ENCODE assay signal across 21 cellular contexts in genomic region chr7:19648791-19649190, GRCh38.
DNase-seq lines count a peak whose midpoint lies in the region; ATAC-seq and TF ChIP-seq lines count a peak whose summit lies in the region.
"Had no signal": no experiment of that assay in that cellular context is flagged by ENCODE, and none has a peak within 500 bp of the region (broad histone marks: within the 10 kb centered on the region; RNA-seq: fewer than 3 reads in every experiment).

No MANE protein-coding gene starts in this region.

- no peaks in the 10 kb centered on the region for H3K4me1 ChIP-seq in mesenchymal stem cell (ENCODE audit: control insufficient read depth, insufficient read depth, low read depth, low read length)
- H3K4me1 ChIP-seq: BLaER1 treated with 17β-estradiol and CSF1 and Interleukin-3, amounts not matched to agents 10 nM and 100 nM had no signal

- no peaks in the 10 kb centered on the region for H3K79me1 ChIP-seq in mesenchymal stem cell (replicated peaks; ENCODE audit: low read length, poor library complexity, severe bottlenecking)

- intact Hi-C loops in natural killer cell (cut with micrococcal nuclease): no loop called here

- no peak overlapping the region for H2BK120ac ChIP-seq in mesenchymal stem cell (ENCODE audit: low read depth, low read length)

- DNase-seq in EL: peak; percentile 19
- peak; percentile 14 for DNase-seq in M059J (ENCODE audit: low read depth)
- DNase-seq in epithelial cell of esophagus (ENCODE audit: low read depth): peak; percentile 13
- DNase-seq in mesenchymal stem cell: no peak
- no peak for DNase-seq in osteocyte (ENCODE audit: extremely low spot score, unreplicated experiment)
- no peak for DNase-seq in COR-L47 (lab: John Stamatoyannopoulos, UW)
- DNase-seq in natural killer cell: no peak
- DNase-seq: Calu3; CD4-positive, alpha-beta memory T cell; DMS153; GDM1; MG63; NCI-H1417 treated with DMSO at 0.1 percent for 48 hours; NCI-H187; NCI-H446 treated with DMSO at 0.1 percent for 48 hours; NCI-H526 treated with DMSO at 0.1 percent for 48 hours; Right ventricle myocardium superior; SK-N-SH; T-cell had no signal

- H3K27me3 ChIP-seq in mesenchymal stem cell (ENCODE audit: control insufficient read depth in 1 of 2, insufficient read depth in 1 of 2, low read length in 2 of 2): no peaks in the 10 kb centered on the region
- H3K27me3 ChIP-seq: BLaER1 treated with 17β-estradiol and CSF1 and Interleukin-3, amounts not matched to agents 10 nM and 100 nM had no signal

- H2BK15ac ChIP-seq in mesenchymal stem cell (ENCODE audit: low read depth, poor library complexity, severe bottlenecking): no peak overlapping the region

- peaks cover 17% of the 10 kb centered on the region for H3K9me3 ChIP-seq in mesenchymal stem cell (ENCODE audit: control insufficient read depth, low read length)
- H3K9me3 ChIP-seq: MG63, SK-N-SH had no signal

- no peak for TF ChIP-seq CTCF in epithelial cell of esophagus (IDR thresholded peaks at IDR 0.05; ENCODE audit: insufficient read depth, low read depth, low read length, missing control alignments)
- TF ChIP-seq CTCF in osteocyte (IDR thresholded peaks at IDR 0.05): no peak
- no peak for TF ChIP-seq CTCF in natural killer cell (IDR thresholded peaks at IDR 0.05)

- H3K4me1 Mint-ChIP-seq in osteocyte (ENCODE audit: unreplicated experiment) (no peaks in the 10 kb centered on the region), natural killer cell (no peaks in the 10 kb centered on the region)
- H3K4me1 Mint-ChIP-seq: CD4-positive, alpha-beta memory T cell; IgD-negative memory B cell; T-cell had no signal

- H3K4me2 ChIP-seq in mesenchymal stem cell (ENCODE audit: low read length, poor library complexity, severe bottlenecking): no peak overlapping the region
- H3K4me2 ChIP-seq: BLaER1 treated with 17β-estradiol and CSF1 and Interleukin-3, amounts not matched to agents 10 nM and 100 nM; SK-N-SH had no signal

- H2BK12ac ChIP-seq in mesenchymal stem cell (ENCODE audit: low read length in 2 of 2): no peak overlapping the region

- ATAC-seq in natural killer cell: no peak
- ATAC-seq: T-cell had no signal

- H4K8ac ChIP-seq in mesenchymal stem cell (ENCODE audit: low read length): no peak overlapping the region

- no peaks in the 10 kb centered on the region for H3K36me3 ChIP-seq in mesenchymal stem cell (ENCODE audit: control insufficient read depth in 1 of 2, insufficient read depth in 2 of 2, low read depth in 1 of 2, low read length in 2 of 2)
- H3K36me3 ChIP-seq: BLaER1 treated with 17β-estradiol and CSF1 and Interleukin-3, amounts not matched to agents 10 nM and 100 nM; MG63 had no signal

- H3K27ac ChIP-seq in mesenchymal stem cell (ENCODE audit: low read length, poor library complexity, severe bottlenecking): no peak overlapping the region
- H3K27ac ChIP-seq: BLaER1 treated with 17β-estradiol and CSF1 and Interleukin-3, amounts not matched to agents 10 nM and 100 nM had no signal

- no peak overlapping the region for H2AK5ac ChIP-seq in mesenchymal stem cell (ENCODE audit: low read length, severe bottlenecking)

- H3K4me3 ChIP-seq in epithelial cell of esophagus (ENCODE audit: low read length): no peak overlapping the region
- H3K4me3 ChIP-seq in mesenchymal stem cell (ENCODE audit: insufficient read depth in 1 of 2, low read depth in 1 of 2, low read length in 2 of 2): no peak overlapping the region
- H3K4me3 ChIP-seq: BLaER1 treated with 17β-estradiol and CSF1 and Interleukin-3, amounts not matched to agents 10 nM and 100 nM; MG63 had no signal

- H3K14ac ChIP-seq in mesenchymal stem cell (ENCODE audit: low read length in 2 of 2): no peak overlapping the region

- H3K36me3 Mint-ChIP-seq in osteocyte (ENCODE audit: unreplicated experiment) (peaks cover 8% of the 10 kb centered on the region), natural killer cell (peaks cover 12% of the 10 kb centered on the region)
- H3K36me3 Mint-ChIP-seq: CD4-positive, alpha-beta memory T cell; IgD-negative memory B cell; T-cell had no signal

- WGBS in mesenchymal stem cell: 59% methylated on average over 1 of the region's 2 CpGs

- H3K4ac ChIP-seq in mesenchymal stem cell (ENCODE audit: low read depth in 1 of 2, low read length in 2 of 2): no peak overlapping the region

- peak overlapping the region; percentile 23 for H2AFZ ChIP-seq in mesenchymal stem cell (ENCODE audit: low read depth, low read length)

- no peak overlapping the region for H3K23ac ChIP-seq in mesenchymal stem cell (ENCODE audit: low read length in 2 of 2)

- no peak overlapping the region for H3K9ac ChIP-seq in mesenchymal stem cell (ENCODE audit: low read length)
- H3K9ac ChIP-seq: BLaER1 treated with 17β-estradiol and CSF1 and Interleukin-3, amounts not matched to agents 10 nM and 100 nM; SK-N-SH had no signal

- H4K91ac ChIP-seq in mesenchymal stem cell (ENCODE audit: low read length): no peak overlapping the region

- no peak overlapping the region for H3K4me3 Mint-ChIP-seq in osteocyte (ENCODE audit: unreplicated experiment)
- H3K4me3 Mint-ChIP-seq in natural killer cell: no peak overlapping the region
- H3K4me3 Mint-ChIP-seq: CD4-positive, alpha-beta memory T cell; IgD-negative memory B cell; T-cell had no signal

- H3K27me3 Mint-ChIP-seq in osteocyte (ENCODE audit: unreplicated experiment) (peaks cover 35% of the 10 kb centered on the region), natural killer cell (ENCODE audit: low read depth in 2 of 2) (no peaks in the 10 kb centered on the region)

- no peak overlapping the region for H2BK5ac ChIP-seq in mesenchymal stem cell (ENCODE audit: low read depth, low read length, poor library complexity, severe bottlenecking)

- H3K9me3 Mint-ChIP-seq in osteocyte (ENCODE audit: unreplicated experiment) (peaks cover 32% of the 10 kb centered on the region), natural killer cell (peaks cover 9 to 22% of the 10 kb centered on the region in 2 donors)

- no peak overlapping the region for H3K18ac ChIP-seq in mesenchymal stem cell (ENCODE audit: low read depth in 1 of 2, low read length in 2 of 2)

- H3K27ac Mint-ChIP-seq in osteocyte (ENCODE audit: unreplicated experiment): no peak overlapping the region
- H3K27ac Mint-ChIP-seq in natural killer cell: no peak overlapping the region
- H3K27ac Mint-ChIP-seq: CD4-positive, alpha-beta memory T cell; IgD-negative memory B cell; T-cell had no signal

Comparison
In these comparisons a context has a peak if more than half of its experiments do, and no peak if none do; other contexts are left out.
1. DNase-seq: peak in EL (single experiment), M059J (single experiment) and epithelial cell of esophagus (single experiment); none in mesenchymal stem cell (single experiment), osteocyte (single experiment), COR-L47 (single experiment) and natural killer cell (single experiment).